9 cellular contexts compared by ENCODE assay signal in genomic region chr4:1356181-1356998, GRCh38. TPM values are rescaled to one million over a fixed set of nuclear protein-coding genes. Genes with fewer than 3 reads are reported as not detected.
A peak's percentile ranks its signal among the peaks of the same experiment; 100 is the strongest.
DNase-seq lines count a peak whose midpoint lies in the region; TF ChIP-seq lines count a peak whose summit lies in the region.
"Had no signal": no experiment of that assay in that cellular context is flagged by ENCODE, and none has a peak within 500 bp of the region (broad histone marks: within the 10 kb centered on the region; RNA-seq: fewer than 3 reads in every experiment).

No MANE protein-coding gene starts in this region.

- in situ Hi-C loops in G401 (cut with HindIII; ENCODE audit: low sequenced_read_pairs) = no loop called here

- intact Hi-C loops in tibial artery (cut with DNase I; ENCODE audit: low total_unique reads) = loop anchor here (10.0 kb wide), 1 partner anchor 222 kb away; no protein-coding TSS in a partner anchor
- intact Hi-C loops in activated T-helper 1 cell treated with anti-CD3 and anti-CD28 coated beads, Interleukin-12 subunit alpha, Interleukin-12 subunit beta, Interleukin-2, Interleukin-4 antibody, amounts not matched to agents 30 ng/mL and 10 ng/mL and 1 ng/mL, durations not matched to agents 14 hours and 24 hours and 36 hours (cut with micrococcal nuclease) = no loop called here
- intact Hi-C loops in activated T-helper 2 cell treated with anti-CD3 and anti-CD28 coated beads, Interferon-gamma antibody, Interleukin-2, Interleukin-4, amounts not matched to agents 10 μg/mL and 5 μg/mL and 100 μg/mL, durations not matched to agents 14 hours and 24 hours and 36 hours (cut with micrococcal nuclease) = no loop called here

- peaks cover 3% of the 10 kb centered on the region for H3K4me1 Mint-ChIP-seq in endodermal cell
- peaks cover 7% of the 10 kb centered on the region for H3K4me1 Mint-ChIP-seq in activated T-helper 1 cell treated with anti-CD3 and anti-CD28 coated beads, Interleukin-12 subunit alpha, Interleukin-12 subunit beta, Interleukin-2, Interleukin-4 antibody, amounts not matched to agents 30 ng/mL and 10 ng/mL and 1 ng/mL, durations not matched to agents 14 hours and 24 hours and 36 hours (ENCODE audit: low read depth)
- peaks cover 4% of the 10 kb centered on the region for H3K4me1 Mint-ChIP-seq in activated T-helper 2 cell treated with anti-CD3 and anti-CD28 coated beads, Interferon-gamma antibody, Interleukin-2, Interleukin-4, amounts not matched to agents 10 μg/mL and 5 μg/mL and 100 μg/mL, durations not matched to agents 14 hours and 24 hours and 36 hours (ENCODE audit: low read depth)

- no peak overlapping the region for H3K4me3 Mint-ChIP-seq in endodermal cell
- H3K4me3 Mint-ChIP-seq in activated T-helper 1 cell treated with anti-CD3 and anti-CD28 coated beads, Interleukin-12 subunit alpha, Interleukin-12 subunit beta, Interleukin-2, Interleukin-4 antibody, amounts not matched to agents 30 ng/mL and 10 ng/mL and 1 ng/mL, durations not matched to agents 14 hours and 24 hours and 36 hours = no peak overlapping the region
- H3K4me3 Mint-ChIP-seq in activated T-helper 2 cell treated with anti-CD3 and anti-CD28 coated beads, Interferon-gamma antibody, Interleukin-2, Interleukin-4, amounts not matched to agents 10 μg/mL and 5 μg/mL and 100 μg/mL, durations not matched to agents 14 hours and 24 hours and 36 hours (ENCODE audit: low read depth) = no peak overlapping the region
- H3K4me3 Mint-ChIP-seq: stimulated activated naive CD8-positive, alpha-beta T cell treated with anti-CD3 and anti-CD28 coated beads, Interleukin-15, Interleukin-2, amounts not matched to agents 100 ng/mL and 50 ng/mL, for 24 hours had no signal

- DNase-seq in G401 (ENCODE audit: low spot score) (peak; percentile 84), endodermal cell (peak; percentile 89), mucosa of gallbladder (ENCODE audit: low spot score) (peak; percentile 34), tibial artery (peak in 1 of 2 donors; percentile 44)
- DNase-seq in Jurkat, Clone E6-1 (ENCODE audit: low read depth, low spot score) = peak; percentile 36
- DNase-seq in activated CD4-positive, alpha-beta T cell treated with anti-CD3 and anti-CD28 coated beads for 48 hours = peak; percentile 68
- no peak for DNase-seq in activated T-helper 1 cell treated with anti-CD3 and anti-CD28 coated beads, Interleukin-12 subunit alpha, Interleukin-12 subunit beta, Interleukin-2, Interleukin-4 antibody, amounts not matched to agents 30 ng/mL and 10 ng/mL and 1 ng/mL, durations not matched to agents 14 hours and 24 hours and 36 hours (ENCODE audit: low spot score)
- no peak for DNase-seq in activated T-helper 2 cell treated with anti-CD3 and anti-CD28 coated beads, Interferon-gamma antibody, Interleukin-2, Interleukin-4, amounts not matched to agents 10 μg/mL and 5 μg/mL and 100 μg/mL, durations not matched to agents 14 hours and 24 hours and 36 hours (ENCODE audit: low spot score)

- H3K27ac ChIP-seq in endodermal cell (ENCODE audit: low read depth, low read length) (no peak overlapping the region), tibial artery (no peak overlapping the region)

- no peak overlapping the region for H3K9ac ChIP-seq in endodermal cell (ENCODE audit: extremely low read depth, low read length, poor library complexity, severe bottlenecking)

- H3K27ac Mint-ChIP-seq in endodermal cell = no peak overlapping the region
- no peak overlapping the region for H3K27ac Mint-ChIP-seq in activated T-helper 1 cell treated with anti-CD3 and anti-CD28 coated beads, Interleukin-12 subunit alpha, Interleukin-12 subunit beta, Interleukin-2, Interleukin-4 antibody, amounts not matched to agents 30 ng/mL and 10 ng/mL and 1 ng/mL, durations not matched to agents 14 hours and 24 hours and 36 hours
- no peak overlapping the region for H3K27ac Mint-ChIP-seq in activated T-helper 2 cell treated with anti-CD3 and anti-CD28 coated beads, Interferon-gamma antibody, Interleukin-2, Interleukin-4, amounts not matched to agents 10 μg/mL and 5 μg/mL and 100 μg/mL, durations not matched to agents 14 hours and 24 hours and 36 hours
- H3K27ac Mint-ChIP-seq: stimulated activated naive CD8-positive, alpha-beta T cell treated with anti-CD3 and anti-CD28 coated beads, Interleukin-15, Interleukin-2, amounts not matched to agents 100 ng/mL and 50 ng/mL, for 24 hours had no signal

- H3K4me3 ChIP-seq in Jurkat, Clone E6-1 (ENCODE audit: low read length) = no peak overlapping the region
- no peak overlapping the region for H3K4me3 ChIP-seq in endodermal cell (ENCODE audit: low read length)
- no peak overlapping the region for H3K4me3 ChIP-seq in tibial artery

- no peaks in the 10 kb centered on the region for H3K9me3 ChIP-seq in endodermal cell (ENCODE audit: control insufficient read depth, low read length)
- H3K9me3 ChIP-seq in tibial artery = no peaks in the 10 kb centered on the region

- peak; percentile 88 for TF ChIP-seq CTCF in endodermal cell (conservative IDR thresholded peaks at IDR 0.05)
- TF ChIP-seq CTCF in tibial artery (IDR thresholded peaks at IDR 0.05) = peak; percentile 67 to 80

- H3K27me3 ChIP-seq in endodermal cell (ENCODE audit: control insufficient read depth, insufficient read depth, low read length, poor library complexity, severe bottlenecking) = no peaks in the 10 kb centered on the region
- H3K27me3 ChIP-seq in tibial artery = no peaks in the 10 kb centered on the region

- no peaks in the 10 kb centered on the region for H3K4me1 ChIP-seq in endodermal cell (ENCODE audit: control insufficient read depth, insufficient read depth, low read length)
- peaks cover 0 to 6% (median 2%) of the 10 kb centered on the region in 4 donors for H3K4me1 ChIP-seq in tibial artery

- peaks cover 30% of the 10 kb centered on the region for H3K36me3 ChIP-seq in endodermal cell (ENCODE audit: control insufficient read depth, insufficient read depth, low read length)
- H3K36me3 ChIP-seq in tibial artery = peaks cover 18 to 84% (median 57%) of the 10 kb centered on the region in 3 donors

- H3K27me3 Mint-ChIP-seq in endodermal cell (ENCODE audit: insufficient read depth) = no peaks in the 10 kb centered on the region
- no peaks in the 10 kb centered on the region for H3K27me3 Mint-ChIP-seq in activated T-helper 1 cell treated with anti-CD3 and anti-CD28 coated beads, Interleukin-12 subunit alpha, Interleukin-12 subunit beta, Interleukin-2, Interleukin-4 antibody, amounts not matched to agents 30 ng/mL and 10 ng/mL and 1 ng/mL, durations not matched to agents 14 hours and 24 hours and 36 hours (ENCODE audit: insufficient read depth)
- no peaks in the 10 kb centered on the region for H3K27me3 Mint-ChIP-seq in activated T-helper 2 cell treated with anti-CD3 and anti-CD28 coated beads, Interferon-gamma antibody, Interleukin-2, Interleukin-4, amounts not matched to agents 10 μg/mL and 5 μg/mL and 100 μg/mL, durations not matched to agents 14 hours and 24 hours and 36 hours (ENCODE audit: low read depth)
- H3K27me3 Mint-ChIP-seq: stimulated activated naive CD8-positive, alpha-beta T cell treated with anti-CD3 and anti-CD28 coated beads, Interleukin-15, Interleukin-2, amounts not matched to agents 100 ng/mL and 50 ng/mL, for 24 hours had no signal

- H3K9me3 Mint-ChIP-seq in endodermal cell = no peaks in the 10 kb centered on the region
- no peaks in the 10 kb centered on the region for H3K9me3 Mint-ChIP-seq in activated T-helper 1 cell treated with anti-CD3 and anti-CD28 coated beads, Interleukin-12 subunit alpha, Interleukin-12 subunit beta, Interleukin-2, Interleukin-4 antibody, amounts not matched to agents 30 ng/mL and 10 ng/mL and 1 ng/mL, durations not matched to agents 14 hours and 24 hours and 36 hours
- no peaks in the 10 kb centered on the region for H3K9me3 Mint-ChIP-seq in activated T-helper 2 cell treated with anti-CD3 and anti-CD28 coated beads, Interferon-gamma antibody, Interleukin-2, Interleukin-4, amounts not matched to agents 10 μg/mL and 5 μg/mL and 100 μg/mL, durations not matched to agents 14 hours and 24 hours and 36 hours
- H3K9me3 Mint-ChIP-seq: stimulated activated naive CD8-positive, alpha-beta T cell treated with anti-CD3 and anti-CD28 coated beads, Interleukin-15, Interleukin-2, amounts not matched to agents 100 ng/mL and 50 ng/mL, for 24 hours had no signal

- H3K36me3 Mint-ChIP-seq in endodermal cell (ENCODE audit: low read depth) = peaks cover 12% of the 10 kb centered on the region
- H3K36me3 Mint-ChIP-seq in activated T-helper 1 cell treated with anti-CD3 and anti-CD28 coated beads, Interleukin-12 subunit alpha, Interleukin-12 subunit beta, Interleukin-2, Interleukin-4 antibody, amounts not matched to agents 30 ng/mL and 10 ng/mL and 1 ng/mL, durations not matched to agents 14 hours and 24 hours and 36 hours (ENCODE audit: low read depth) = peaks cover 2% of the 10 kb centered on the region
- H3K36me3 Mint-ChIP-seq in activated T-helper 2 cell treated with anti-CD3 and anti-CD28 coated beads, Interferon-gamma antibody, Interleukin-2, Interleukin-4, amounts not matched to agents 10 μg/mL and 5 μg/mL and 100 μg/mL, durations not matched to agents 14 hours and 24 hours and 36 hours (ENCODE audit: low read depth) = peaks cover 6% of the 10 kb centered on the region

- 72 to 78% methylated on average over 20 to 28 of the region's 28 CpGs for WGBS in endodermal cell (ENCODE audit: insufficient coverage in 1 of 2, insufficient read length in 1 of 2), 2 experiments

RNA-seq across cellular contexts. Expression of gene UVSSA, which starts 9.4 kb away (rescaled TPM):
- total RNA-seq in G401 (2014; rRNA removed; shearing (Covaris generic)) = 3.6 and 8.8 TPM in 2 replicates
- 13.9 TPM for polyA plus RNA-seq in Jurkat, Clone E6-1 (2012; ENCODE audit: insufficient read depth, insufficient read length)
- total RNA-seq in endodermal cell (10 to 100 TPM; 50.4 to 61.6 TPM), mucosa of gallbladder (41.5 TPM)
- 19.2 TPM for polyA plus RNA-seq in endodermal cell (2013, experiment 1 of 2)
- polyA plus RNA-seq in endodermal cell (2013, experiment 2 of 2) = 17.1 TPM
- total RNA-seq in activated T-helper 1 cell treated with anti-CD3 and anti-CD28 coated beads, Interleukin-12 subunit alpha, Interleukin-12 subunit beta, Interleukin-2, Interleukin-4 antibody, amounts not matched to agents 30 ng/mL and 10 ng/mL and 1 ng/mL, durations not matched to agents 14 hours and 24 hours and 36 hours = 25.8 and 27.5 TPM in 2 replicates
- total RNA-seq in activated T-helper 2 cell treated with anti-CD3 and anti-CD28 coated beads, Interferon-gamma antibody, Interleukin-2, Interleukin-4, amounts not matched to agents 10 μg/mL and 5 μg/mL and 100 μg/mL, durations not matched to agents 14 hours and 24 hours and 36 hours = 23.3 and 23.5 TPM in 2 replicates

RNA-seq across cellular contexts. Expression of gene NKX1-1, which starts 49.9 kb away (rescaled TPM):
- not detected in 2 replicates for total RNA-seq in G401 (2014; rRNA removed; shearing (Covaris generic))
- not detected for polyA plus RNA-seq in Jurkat, Clone E6-1 (2012; ENCODE audit: insufficient read depth, insufficient read length)
- total RNA-seq in endodermal cell (not detected), mucosa of gallbladder (not detected)
- 0.18 TPM for polyA plus RNA-seq in endodermal cell (2013, experiment 1 of 2)
- polyA plus RNA-seq in endodermal cell (2013, experiment 2 of 2) = not detected
- not detected in 2 replicates for total RNA-seq in activated T-helper 1 cell treated with anti-CD3 and anti-CD28 coated beads, Interleukin-12 subunit alpha, Interleukin-12 subunit beta, Interleukin-2, Interleukin-4 antibody, amounts not matched to agents 30 ng/mL and 10 ng/mL and 1 ng/mL, durations not matched to agents 14 hours and 24 hours and 36 hours
- total RNA-seq in activated T-helper 2 cell treated with anti-CD3 and anti-CD28 coated beads, Interferon-gamma antibody, Interleukin-2, Interleukin-4, amounts not matched to agents 10 μg/mL and 5 μg/mL and 100 μg/mL, durations not matched to agents 14 hours and 24 hours and 36 hours = not detected in 2 replicates

Comparison
In these comparisons a context has a peak if more than half of its experiments do, and no peak if none do; other contexts are left out.
1. DNase-seq: peak in G401 (single experiment), Jurkat, Clone E6-1 (single experiment), activated CD4-positive, alpha-beta T cell treated with anti-CD3 and anti-CD28 coated beads for 48 hours (single experiment), endodermal cell (single experiment) and mucosa of gallbladder (single experiment); none in activated T-helper 1 cell treated with anti-CD3 and anti-CD28 coated beads, Interleukin-12 subunit alpha, Interleukin-12 subunit beta, Interleukin-2, Interleukin-4 antibody, amounts not matched to agents 30 ng/mL and 10 ng/mL and 1 ng/mL, durations not matched to agents 14 hours and 24 hours and 36 hours (single experiment) and activated T-helper 2 cell treated with anti-CD3 and anti-CD28 coated beads, Interferon-gamma antibody, Interleukin-2, Interleukin-4, amounts not matched to agents 10 μg/mL and 5 μg/mL and 100 μg/mL, durations not matched to agents 14 hours and 24 hours and 36 hours (single experiment).